ENCODE assay signal across 1 cellular context in genomic region chr17:6575596-6575988, GRCh38.
TF ChIP-seq lines count a peak whose summit lies in the region.

No MANE protein-coding gene starts in this region.

TF ChIP-seq in HepG2, 621 proteins besides CTCF, POLR2A, EP300 and RAD21:
- TF ChIP-seq MYNN (CRISPR knock-in tag; IDR thresholded peaks at IDR 0.05; ENCODE audit: low read depth) (no peak), RNF219 (CRISPR knock-in tag; IDR thresholded peaks at IDR 0.05) (no peak), MTERF4 (CRISPR knock-in tag; IDR thresholded peaks at IDR 0.05) (no peak), ELF4 (CRISPR knock-in tag; IDR thresholded peaks at IDR 0.05; ENCODE audit: borderline replicate concordance) (no peak), GMEB2 (CRISPR knock-in tag; IDR thresholded peaks at IDR 0.05; ENCODE audit: low read depth) (no peak), ZBTB38 (CRISPR knock-in tag; IDR thresholded peaks at IDR 0.05) (no peak), HNRNPUL1 (IDR thresholded peaks at IDR 0.05; ENCODE audit: low read depth, low read length) (no peak), MAFG (CRISPR knock-in tag; IDR thresholded peaks at IDR 0.05) (no peak), ZNF234 (CRISPR knock-in tag; conservative IDR thresholded peaks at IDR 0.05) (no peak), RFXAP (CRISPR knock-in tag; IDR thresholded peaks at IDR 0.05; ENCODE audit: borderline replicate concordance) (no peak), TEAD3 (CRISPR knock-in tag; optimal IDR thresholded peaks at IDR 0.05; ENCODE audit: borderline replicate concordance) (no peak), ZNF382 (CRISPR knock-in tag; IDR thresholded peaks at IDR 0.05; ENCODE audit: borderline replicate concordance) (no peak), ONECUT2 (CRISPR knock-in tag; IDR thresholded peaks at IDR 0.05) (no peak), HNF4A (CRISPR knock-in tag; IDR thresholded peaks at IDR 0.05) (no peak)
